In genomic region chr19:7910321-7911161, GRCh38 we compare ENCODE assay signal across 29 cellular contexts. TPM values are rescaled to one million over a fixed set of nuclear protein-coding genes. Genes with fewer than 3 reads are reported as not detected.
"Had no signal": no experiment of that assay in that cellular context is flagged by ENCODE, and none has a peak within 500 bp of the region (broad histone marks: within the 10 kb centered on the region; RNA-seq: fewer than 3 reads in every experiment).

No MANE protein-coding gene starts in this region.

- DNase-seq: activated CD4-positive, alpha-beta T cell treated with anti-CD3 and anti-CD28 coated beads for 1 hour; activated CD4-positive, alpha-beta T cell treated with anti-CD3 and anti-CD28 coated beads, Interleukin-2, amount 50 U/mL, for 1 hour; activated CD8-positive, alpha-beta T cell treated with anti-CD3 and anti-CD28 coated beads, Interleukin-2, amount 10 ng/mL, durations not matched to agents 7 days and 5 days; colonic mucosa; dorsolateral prefrontal cortex; effector memory CD8-positive, alpha-beta T cell; hypothalamus; mesendoderm; naive B cell; stimulated activated CD4-positive, alpha-beta T cell treated with anti-CD3 and anti-CD28 coated beads, Interleukin-2, amount 100 ng/mL, for 24 hours; stomach; T-helper 9 cell had no signal

- H3K9me3 Mint-ChIP-seq: activated T-helper 17 cell treated with anti-CD3 and anti-CD28 coated beads, Interleukin-2, amount 50 U/mL, for 72 hours; central memory CD8-positive, alpha-beta T cell; effector memory CD8-positive, alpha-beta T cell; naive B cell; stimulated activated effector memory CD8-positive, alpha-beta T cell treated with anti-CD3 and anti-CD28 coated beads, Interleukin-12 subunit alpha, Interleukin-12 subunit beta, amount 100 ng/mL, for 72 hours had no signal

- H3K4me3 ChIP-seq: adrenal gland, colonic mucosa, dorsolateral prefrontal cortex, esophagus muscularis mucosa, pancreas, psoas muscle, right atrium auricular region, skin epidermis, stomach, suprapubic skin, tibial nerve, uterus had no signal

- H3K9me3 ChIP-seq: adrenal gland, colonic mucosa, esophagus muscularis mucosa, pancreas, psoas muscle, right atrium auricular region, stomach, suprapubic skin, tibial nerve, uterus had no signal

- H3K27ac ChIP-seq: adrenal gland, colonic mucosa, dorsolateral prefrontal cortex, esophagus muscularis mucosa, pancreas, psoas muscle, right atrium auricular region, skin epidermis, stomach, suprapubic skin, tibial nerve, uterus had no signal

- ATAC-seq: activated CD8-positive, alpha-beta T cell treated with anti-CD3 and anti-CD28 coated beads, Interleukin-2, amount 10 ng/mL, durations not matched to agents 7 days and 5 days; activated T-helper 17 cell treated with anti-CD3 and anti-CD28 coated beads, Interleukin-2, amount 50 U/mL, for 72 hours; effector memory CD8-positive, alpha-beta T cell; pancreas; psoas muscle; stimulated activated effector memory CD8-positive, alpha-beta T cell treated with anti-CD3 and anti-CD28 coated beads, Interleukin-12 subunit alpha, Interleukin-12 subunit beta, amount 100 ng/mL, for 72 hours had no signal

- H3K36me3 ChIP-seq: uterus had no signal

- H3K4me1 ChIP-seq: colonic mucosa, pancreas had no signal

- H3K27me3 ChIP-seq: adrenal gland, pancreas, right atrium auricular region had no signal

- H3K27ac Mint-ChIP-seq: activated CD8-positive, alpha-beta T cell treated with anti-CD3 and anti-CD28 coated beads, Interleukin-2, amount 10 ng/mL, durations not matched to agents 7 days and 5 days; activated naive CD8-positive, alpha-beta T cell; activated T-helper 17 cell treated with anti-CD3 and anti-CD28 coated beads, Interleukin-2, amount 50 U/mL, for 72 hours; stimulated activated effector memory CD8-positive, alpha-beta T cell treated with anti-CD3 and anti-CD28 coated beads, Interleukin-12 subunit alpha, Interleukin-12 subunit beta, amount 100 ng/mL, for 72 hours had no signal

- FAIRE-seq: astrocyte, frontal cortex, islet of Langerhans, pancreas had no signal

- H3K4me1 Mint-ChIP-seq: activated T-helper 17 cell treated with anti-CD3 and anti-CD28 coated beads, Interleukin-2, amount 50 U/mL, for 72 hours had no signal

- H3K4me3 Mint-ChIP-seq: activated CD8-positive, alpha-beta T cell treated with anti-CD3 and anti-CD28 coated beads, Interleukin-2, amount 10 ng/mL, durations not matched to agents 7 days and 5 days; activated naive CD8-positive, alpha-beta T cell; activated T-helper 17 cell treated with anti-CD3 and anti-CD28 coated beads, Interleukin-2, amount 50 U/mL, for 72 hours; central memory CD8-positive, alpha-beta T cell; naive B cell; stimulated activated effector memory CD8-positive, alpha-beta T cell treated with anti-CD3 and anti-CD28 coated beads, Interleukin-12 subunit alpha, Interleukin-12 subunit beta, amount 100 ng/mL, for 72 hours had no signal

RNA-seq across cellular contexts. Expression of gene TGFBR3L, which starts 4.1 kb away (rescaled TPM):
- total RNA-seq: colonic mucosa, frontal cortex, stomach, suprapubic skin, tibial nerve had no signal

RNA-seq across cellular contexts. Expression of gene CTXN1, which starts 15.4 kb away (rescaled TPM):
- total RNA-seq: T-helper 1 cell treated with Interleukin-12 subunit alpha and Interleukin-12 subunit beta and Interleukin-4 antibody, amounts not matched to agents 30 ng/mL and 1 ng/mL, for 36 hours had no signal

RNA-seq across cellular contexts. Expression of gene LRRC8E, which starts 22.2 kb away (rescaled TPM):
- total RNA-seq: activated CD8-positive, alpha-beta T cell treated with anti-CD3 and anti-CD28 coated beads, Interleukin-2, amount 10 ng/mL, durations not matched to agents 7 days and 5 days; activated T-helper 17 cell treated with anti-CD3 and anti-CD28 coated beads, Interleukin-2, amount 50 U/mL, for 72 hours; frontal cortex; T-helper 1 cell treated with Interleukin-12 subunit alpha and Interleukin-12 subunit beta and Interleukin-4 antibody, amounts not matched to agents 30 ng/mL and 1 ng/mL, for 36 hours had no signal
